9 cellular contexts compared by ENCODE assay signal in genomic region chr12:7935464-7935772, GRCh38. TPM values are rescaled to one million over a fixed set of nuclear protein-coding genes. Genes with fewer than 3 reads are reported as not detected.
DNase-seq lines count a peak whose midpoint lies in the region; ATAC-seq and TF ChIP-seq lines count a peak whose summit lies in the region.
"Had no signal": no experiment of that assay in that cellular context is flagged by ENCODE, and none has a peak within 500 bp of the region (broad histone marks: within the 10 kb centered on the region; RNA-seq: fewer than 3 reads in every experiment).

No MANE protein-coding gene starts in this region.

- H3K36me3 ChIP-seq in SU-DHL-6 (ENCODE audit: low read length) (no peaks in the 10 kb centered on the region), iPS DF 6.9 (ENCODE audit: control insufficient read depth, insufficient read depth, low read length) (peaks cover 14% of the 10 kb centered on the region), stomach (peaks cover 0 to 27% (median 21%) of the 10 kb centered on the region in 4 donors)

- DNase-seq in iPS DF 6.9 (ENCODE audit: low read depth, low spot score) (no peak), stomach (no peak), KG1 (lab: John Stamatoyannopoulos, UW) (no peak), NCI-H446 treated with DMSO at 0.1 percent for 48 hours (lab: John Stamatoyannopoulos, UW) (no peak), globus pallidus (ENCODE audit: low spot score) (no peak)
- DNase-seq in activated CD4-positive, CD25-positive, alpha-beta regulatory T cell treated with anti-CD3 and anti-CD28 coated beads, Interleukin-2, amount 50 U/mL, for 72 hours: no peak
- DNase-seq: NCI-H774 had no signal

- no CpG with 5 or more reads among the region's 4 CpGs for WGBS in iPS DF 6.9 (ENCODE audit: insufficient coverage, insufficient read length)
- WGBS in stomach, 5 donors: 24 to 33% (median 31%) methylated on average over 4 of the region's 4 CpGs

- no peaks in the 10 kb centered on the region for H4K20me1 ChIP-seq in SU-DHL-6 (ENCODE audit: low read depth, low read length)

- H3K27ac ChIP-seq in SU-DHL-6 (ENCODE audit: low read depth, low read length) (peak overlapping the region; percentile 35), iPS DF 6.9 (ENCODE audit: low read length) (no peak overlapping the region), stomach (peak overlapping the region; percentile 65 to 88 (median 82))

- H3K4me1 ChIP-seq in iPS DF 6.9 (ENCODE audit: control insufficient read depth, insufficient read depth, low read length) (no peaks in the 10 kb centered on the region), stomach (peaks cover 0 to 36% (median 8%) of the 10 kb centered on the region in 4 donors)

- H3K9me2 ChIP-seq in SU-DHL-6 (replicated peaks; ENCODE audit: insufficient read depth, low read length): no peaks in the 10 kb centered on the region

- H3K4me3 ChIP-seq in SU-DHL-6 (ENCODE audit: insufficient read depth, low read length, poor library complexity, severe bottlenecking): peak overlapping the region; percentile 49
- H3K4me3 ChIP-seq in iPS DF 6.9 (ENCODE audit: low read length): peak overlapping the region; percentile 87
- peak overlapping the region; percentile 35 to 66 (median 50) for H3K4me3 ChIP-seq in stomach

- TF ChIP-seq EP300 in stomach (IDR thresholded peaks at IDR 0.05): no peak

- H3K9ac ChIP-seq in SU-DHL-6 (ENCODE audit: low read length): peak overlapping the region; percentile 50

- H3F3A ChIP-seq in SU-DHL-6 (ENCODE audit: insufficient read depth): 0 out of 2 replicates have a peak, but pooled peaks cover 3% of the 10 kb centered on the region

- H3K9me3 ChIP-seq in SU-DHL-6 (ENCODE audit: insufficient read depth, low read length) (no peaks in the 10 kb centered on the region), iPS DF 6.9 (ENCODE audit: control insufficient read depth, insufficient read depth, low read length) (no peaks in the 10 kb centered on the region), stomach (no peaks in the 10 kb centered on the region)

- TF ChIP-seq POLR2A in stomach (IDR thresholded peaks at IDR 0.05): no peak

- H3K79me2 ChIP-seq in SU-DHL-6 (ENCODE audit: insufficient read depth, low read length): peaks cover 4% of the 10 kb centered on the region; the same call in 1 of the 2 replicates

- TF ChIP-seq CTCF in SU-DHL-6 (IDR thresholded peaks at IDR 0.05; ENCODE audit: insufficient read depth, low read length, poor library complexity, severe bottlenecking): no peak
- no peak for TF ChIP-seq CTCF in stomach (IDR thresholded peaks at IDR 0.05)

- intact Hi-C loops in stomach (cut with DNase I; ENCODE audit: low total_unique reads): no loop called here

- H3K27me3 ChIP-seq in SU-DHL-6 (ENCODE audit: low read length): no peaks in the 10 kb centered on the region
- no peaks in the 10 kb centered on the region for H3K27me3 ChIP-seq in iPS DF 6.9 (ENCODE audit: control insufficient read depth, insufficient read depth, low read length)
- no peaks in the 10 kb centered on the region for H3K27me3 ChIP-seq in stomach

- H3K4me2 ChIP-seq in SU-DHL-6 (ENCODE audit: low read depth, low read length, poor library complexity, severe bottlenecking): peak overlapping the region; percentile 63

- ATAC-seq in GM21528 (IDR thresholded peaks at IDR 0.05; ENCODE audit: low FRiP score, unreplicated experiment): peak; percentile 7

- peak overlapping the region; percentile 3 for H2AFZ ChIP-seq in SU-DHL-6 (ENCODE audit: low read depth, low read length, severe bottlenecking)

RNA-seq across cellular contexts. Expression of gene SLC2A3, which starts 0.6 kb away (rescaled TPM):
- total RNA-seq in stomach: 10 to 100 TPM in 3 of 5 donors, 1 to 10 TPM in 1, under 1 TPM in 1; 0.29 to 72.0 (median 10.7) TPM
- 1 to 10 TPM; 2.3 to 9.1 (median 6.4) TPM for polyA plus RNA-seq in stomach
